In the genomic region with DNA sequence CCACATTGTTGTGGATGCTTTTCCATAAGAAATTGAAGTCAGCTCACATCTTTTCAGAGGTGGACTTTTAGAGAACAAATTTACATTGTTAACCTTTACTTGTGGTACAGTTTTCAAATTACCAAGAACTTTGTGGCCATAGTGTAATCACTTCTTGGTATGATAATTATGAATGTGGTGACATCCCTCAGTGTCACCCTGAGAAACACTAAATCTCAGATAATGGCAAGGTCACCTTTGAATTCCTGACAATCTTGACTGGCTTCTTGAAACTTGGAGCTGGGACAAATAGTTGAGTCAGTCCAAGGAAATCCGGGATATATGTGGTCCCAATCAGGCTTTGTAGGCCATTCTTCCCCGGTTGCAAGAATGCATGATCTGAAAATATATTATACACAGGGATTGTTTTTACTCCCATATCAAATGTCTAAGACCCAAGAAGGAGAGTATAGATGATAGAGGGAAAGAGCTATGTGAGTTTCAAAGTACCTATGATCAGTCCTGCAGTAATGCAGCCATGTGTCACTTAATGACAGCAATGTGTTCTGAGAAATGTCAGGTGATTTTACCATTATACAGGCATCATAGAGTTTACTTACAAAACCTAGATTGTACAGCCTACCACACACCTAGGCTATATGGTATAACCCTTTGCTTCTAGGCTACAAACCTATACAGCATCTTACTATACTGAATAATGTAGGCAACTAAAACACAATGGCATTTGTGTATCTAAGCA, we compare ENCODE assay signal across 14 cellular contexts.
DNase-seq lines count a peak whose midpoint lies in the region; ATAC-seq and TF ChIP-seq lines count a peak whose summit lies in the region.
"Had no signal": no experiment of that assay in that cellular context is flagged by ENCODE, and none has a peak within 500 bp of the region (broad histone marks: within the 10 kb centered on the region; RNA-seq: fewer than 3 reads in every experiment).

No MANE protein-coding gene starts in this region.

- no peaks in the 10 kb centered on the region for H3K4me1 ChIP-seq in right atrium auricular region
- H3K4me1 ChIP-seq: A549 had no signal

- no peaks in the 10 kb centered on the region for H3K36me3 ChIP-seq in right atrium auricular region

- H3K27me3 Mint-ChIP-seq in activated naive CD8-positive, alpha-beta T cell treated with anti-CD3 and anti-CD28 coated beads, Interleukin-2, amount 50 U/mL, for 24 hours = no peaks in the 10 kb centered on the region
- peaks cover 15% of the 10 kb centered on the region for H3K27me3 Mint-ChIP-seq in activated naive CD8-positive, alpha-beta T cell treated with anti-CD3 and anti-CD28 coated beads for 36 hours
- no peaks in the 10 kb centered on the region for H3K27me3 Mint-ChIP-seq in mesothelial cell of epicardium (ENCODE audit: low read depth)
- H3K27me3 Mint-ChIP-seq: CD4-positive, alpha-beta T cell had no signal

- no peak overlapping the region for H3K4me3 Mint-ChIP-seq in activated naive CD8-positive, alpha-beta T cell treated with anti-CD3 and anti-CD28 coated beads, Interleukin-2, amount 50 U/mL, for 24 hours
- no peak overlapping the region for H3K4me3 Mint-ChIP-seq in activated naive CD8-positive, alpha-beta T cell treated with anti-CD3 and anti-CD28 coated beads for 36 hours
- no peak overlapping the region for H3K4me3 Mint-ChIP-seq in mesothelial cell of epicardium
- H3K4me3 Mint-ChIP-seq: CD4-positive, alpha-beta T cell; H9 had no signal

- H3K4me1 Mint-ChIP-seq in activated naive CD8-positive, alpha-beta T cell treated with anti-CD3 and anti-CD28 coated beads, Interleukin-2, amount 50 U/mL, for 24 hours = peaks cover 5% of the 10 kb centered on the region
- H3K4me1 Mint-ChIP-seq in activated naive CD8-positive, alpha-beta T cell treated with anti-CD3 and anti-CD28 coated beads for 36 hours = peaks cover 4% of the 10 kb centered on the region
- H3K4me1 Mint-ChIP-seq in mesothelial cell of epicardium = peaks cover 67% of the 10 kb centered on the region

- no peaks in the 10 kb centered on the region for H3K27me3 ChIP-seq in right atrium auricular region

- intact Hi-C loops in left ventricle myocardium superior (cut with micrococcal nuclease) = no loop called here

- no peak for ATAC-seq in activated naive CD8-positive, alpha-beta T cell treated with anti-CD3 and anti-CD28 coated beads, Interleukin-2, amount 50 U/mL, for 24 hours
- peak; percentile 46 for ATAC-seq in left ventricle myocardium superior
- no peak for ATAC-seq in SK-N-SH treated with all-trans-retinoic acid at 6 μM for 48 hours
- ATAC-seq: A549 had no signal

- H3K9me3 Mint-ChIP-seq in activated naive CD8-positive, alpha-beta T cell treated with anti-CD3 and anti-CD28 coated beads, Interleukin-2, amount 50 U/mL, for 24 hours = no peaks in the 10 kb centered on the region
- H3K9me3 Mint-ChIP-seq in activated naive CD8-positive, alpha-beta T cell treated with anti-CD3 and anti-CD28 coated beads for 36 hours = no peaks in the 10 kb centered on the region
- no peaks in the 10 kb centered on the region for H3K9me3 Mint-ChIP-seq in mesothelial cell of epicardium
- H3K9me3 Mint-ChIP-seq: CD4-positive, alpha-beta T cell; H9 had no signal

- no peak overlapping the region for H3K27ac ChIP-seq in right atrium auricular region
- H3K27ac ChIP-seq: 22Rv1, A549, C4-2B had no signal

- peak overlapping the region; percentile 50 for H3K27ac Mint-ChIP-seq in activated naive CD8-positive, alpha-beta T cell treated with anti-CD3 and anti-CD28 coated beads, Interleukin-2, amount 50 U/mL, for 24 hours
- H3K27ac Mint-ChIP-seq in activated naive CD8-positive, alpha-beta T cell treated with anti-CD3 and anti-CD28 coated beads for 36 hours = no peak overlapping the region
- peak overlapping the region; percentile 44 for H3K27ac Mint-ChIP-seq in mesothelial cell of epicardium
- H3K27ac Mint-ChIP-seq: CD4-positive, alpha-beta T cell; H9 had no signal

- no peak for DNase-seq in activated naive CD8-positive, alpha-beta T cell treated with anti-CD3 and anti-CD28 coated beads, Interleukin-2, amount 50 U/mL, for 24 hours
- no peak for DNase-seq in activated naive CD8-positive, alpha-beta T cell treated with anti-CD3 and anti-CD28 coated beads for 36 hours
- DNase-seq in left ventricle myocardium superior (no peak), right atrium auricular region (ENCODE audit: low spot score) (no peak), mesothelial cell of epicardium (ENCODE audit: low spot score in 2 of 2, unreplicated experiment in 2 of 2) (no peak), NCI-H1048 (lab: John Stamatoyannopoulos, UW) (no peak)
- DNase-seq: AML-193; Caco-2; CD4-positive, alpha-beta T cell; H9 had no signal

- H3K36me3 Mint-ChIP-seq in activated naive CD8-positive, alpha-beta T cell treated with anti-CD3 and anti-CD28 coated beads, Interleukin-2, amount 50 U/mL, for 24 hours (ENCODE audit: low read depth) = no peaks in the 10 kb centered on the region
- no peaks in the 10 kb centered on the region for H3K36me3 Mint-ChIP-seq in activated naive CD8-positive, alpha-beta T cell treated with anti-CD3 and anti-CD28 coated beads for 36 hours
- peaks cover 7% of the 10 kb centered on the region for H3K36me3 Mint-ChIP-seq in mesothelial cell of epicardium

- TF ChIP-seq CTCF in right atrium auricular region (IDR thresholded peaks at IDR 0.05) = no peak
- TF ChIP-seq CTCF in mesothelial cell of epicardium (IDR thresholded peaks at IDR 0.05; ENCODE audit: unreplicated experiment) = no peak

- H3K4me3 ChIP-seq in right atrium auricular region = no peak overlapping the region
- H3K4me3 ChIP-seq: A549 had no signal

- no peaks in the 10 kb centered on the region for H3K9me3 ChIP-seq in right atrium auricular region
- H3K9me3 ChIP-seq: A549, Caco-2 had no signal

TF ChIP-seq in SK-N-SH treated with all-trans-retinoic acid at 6 μM for 48 hours, 23 proteins besides CTCF, POLR2A, EP300 and RAD21:
- TF ChIP-seq ZNF70 (CRISPR knock-in tag; IDR thresholded peaks at IDR 0.05) (no peak), ZNF565 (CRISPR knock-in tag; conservative IDR thresholded peaks at IDR 0.05; ENCODE audit: low read depth) (no peak), ARNTL (CRISPR knock-in tag; IDR thresholded peaks at IDR 0.05; ENCODE audit: borderline replicate concordance, low read depth) (no peak), TCF4 (CRISPR knock-in tag; IDR thresholded peaks at IDR 0.05; ENCODE audit: borderline replicate concordance) (no peak), SNAI2 (CRISPR knock-in tag; IDR thresholded peaks at IDR 0.05) (no peak), PPARA (CRISPR knock-in tag; IDR thresholded peaks at IDR 0.05; ENCODE audit: borderline replicate concordance) (no peak), ZFP30 (CRISPR knock-in tag; IDR thresholded peaks at IDR 0.05) (no peak), CSDC2 (CRISPR knock-in tag; IDR thresholded peaks at IDR 0.05) (no peak), ESRRG (CRISPR knock-in tag; IDR thresholded peaks at IDR 0.05) (no peak), ISL1 (CRISPR knock-in tag; IDR thresholded peaks at IDR 0.05) (no peak), TOX (CRISPR knock-in tag; IDR thresholded peaks at IDR 0.05; ENCODE audit: borderline replicate concordance) (no peak), ZNF8 (CRISPR knock-in tag; IDR thresholded peaks at IDR 0.05) (no peak), ZFP3 (CRISPR knock-in tag; IDR thresholded peaks at IDR 0.05) (no peak), CREB5 (CRISPR knock-in tag; IDR thresholded peaks at IDR 0.05; ENCODE audit: low read depth) (no peak), BACH2 (CRISPR knock-in tag; IDR thresholded peaks at IDR 0.05; ENCODE audit: borderline replicate concordance) (no peak)
- TF ChIP-seq, protein P1, sequence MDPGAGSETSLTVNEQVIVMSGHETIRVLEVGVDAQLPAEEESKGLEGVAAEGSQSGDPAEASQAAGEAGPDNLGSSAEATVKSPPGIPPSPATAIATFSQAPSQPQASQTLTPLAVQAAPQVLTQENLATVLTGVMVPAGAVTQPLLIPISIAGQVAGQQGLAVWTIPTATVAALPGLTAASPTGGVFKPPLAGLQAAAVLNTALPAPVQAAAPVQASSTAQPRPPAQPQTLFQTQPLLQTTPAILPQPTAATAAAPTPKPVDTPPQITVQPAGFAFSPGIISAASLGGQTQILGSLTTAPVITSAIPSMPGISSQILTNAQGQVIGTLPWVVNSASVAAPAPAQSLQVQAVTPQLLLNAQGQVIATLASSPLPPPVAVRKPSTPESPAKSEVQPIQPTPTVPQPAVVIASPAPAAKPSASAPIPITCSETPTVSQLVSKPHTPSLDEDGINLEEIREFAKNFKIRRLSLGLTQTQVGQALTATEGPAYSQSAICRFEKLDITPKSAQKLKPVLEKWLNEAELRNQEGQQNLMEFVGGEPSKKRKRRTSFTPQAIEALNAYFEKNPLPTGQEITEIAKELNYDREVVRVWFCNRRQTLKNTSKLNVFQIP (CRISPR knock-in tag; IDR thresholded peaks at IDR 0.05; ENCODE audit: borderline replicate concordance, low read depth) = no peak
- TF ChIP-seq, protein P2, sequence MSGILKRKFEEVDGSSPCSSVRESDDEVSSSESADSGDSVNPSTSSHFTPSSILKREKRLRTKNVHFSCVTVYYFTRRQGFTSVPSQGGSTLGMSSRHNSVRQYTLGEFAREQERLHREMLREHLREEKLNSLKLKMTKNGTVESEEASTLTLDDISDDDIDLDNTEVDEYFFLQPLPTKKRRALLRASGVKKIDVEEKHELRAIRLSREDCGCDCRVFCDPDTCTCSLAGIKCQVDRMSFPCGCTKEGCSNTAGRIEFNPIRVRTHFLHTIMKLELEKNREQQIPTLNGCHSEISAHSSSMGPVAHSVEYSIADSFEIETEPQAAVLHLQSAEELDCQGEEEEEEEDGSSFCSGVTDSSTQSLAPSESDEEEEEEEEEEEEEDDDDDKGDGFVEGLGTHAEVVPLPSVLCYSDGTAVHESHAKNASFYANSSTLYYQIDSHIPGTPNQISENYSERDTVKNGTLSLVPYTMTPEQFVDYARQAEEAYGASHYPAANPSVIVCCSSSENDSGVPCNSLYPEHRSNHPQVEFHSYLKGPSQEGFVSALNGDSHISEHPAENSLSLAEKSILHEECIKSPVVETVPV (CRISPR knock-in tag; IDR thresholded peaks at IDR 0.05) = no peak
